Comparison of ENCODE assay signal across 1 cellular context in the genomic region with DNA sequence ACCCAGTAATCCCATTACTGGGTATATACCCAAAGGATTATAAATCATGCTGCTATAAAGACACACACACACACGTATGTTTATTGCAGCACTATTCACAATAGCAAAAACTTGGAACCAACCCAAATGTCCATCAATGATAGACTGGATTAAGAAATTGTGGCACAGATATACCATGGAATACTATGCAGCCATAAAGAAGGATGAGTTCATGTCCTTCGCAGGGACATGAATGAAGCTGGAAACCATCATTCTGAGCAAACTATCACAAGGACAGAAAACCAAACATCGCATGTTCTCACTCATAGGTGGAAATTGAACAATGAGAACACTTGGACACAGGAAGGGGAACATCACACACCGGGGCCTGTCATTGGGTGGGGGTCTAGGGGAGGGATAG. TPM values are rescaled to one million over a fixed set of nuclear protein-coding genes. Genes with fewer than 3 reads are reported as not detected.
"Had no signal": no experiment of that assay in that cellular context is flagged by ENCODE, and none has a peak within 500 bp of the region (broad histone marks: within the 10 kb centered on the region; RNA-seq: fewer than 3 reads in every experiment).

No MANE protein-coding gene starts in this region.

RNA-seq across cellular contexts. Expression of a gene that starts 54.6 kb away (rescaled TPM):
- total RNA-seq: naive thymus-derived CD4-positive, alpha-beta T cell had no signal
